In genomic region chr2:208135794-208136369, GRCh38 we compare ENCODE assay signal across 1 cellular context.
TF ChIP-seq lines count a peak whose summit lies in the region.

No MANE protein-coding gene starts in this region.

TF ChIP-seq in HepG2, 621 proteins besides CTCF, POLR2A, EP300 and RAD21 (continued from another document):
- TF ChIP-seq ZNF280D (CRISPR knock-in tag; IDR thresholded peaks at IDR 0.05), result peak; percentile 76; the same call in 1 of the 2 replicates
- TF ChIP-seq ZMYM2 (CRISPR knock-in tag; IDR thresholded peaks at IDR 0.05), result 0 out of 2 replicates have a peak, but pooled peaks have one; percentile 55
- 0 out of 2 replicates have a peak, but pooled peaks have one; percentile 21 for TF ChIP-seq HMGXB3 (CRISPR knock-in tag; IDR thresholded peaks at IDR 0.05; ENCODE audit: borderline replicate concordance)
- TF ChIP-seq ARID5B (CRISPR knock-in tag; IDR thresholded peaks at IDR 0.05), result peak; percentile 89
- TF ChIP-seq ZNF768 (CRISPR knock-in tag; IDR thresholded peaks at IDR 0.05), result peak; percentile 57; the same call in 1 of the 2 replicates
- TF ChIP-seq IRF2 (CRISPR knock-in tag; IDR thresholded peaks at IDR 0.05), result peak; percentile 70
- peak; percentile 73; the same call in 1 of the 2 replicates for TF ChIP-seq NCOR1 (IDR thresholded peaks at IDR 0.05; ENCODE audit: borderline replicate concordance, low read length)
- TF ChIP-seq THAP11 (CRISPR knock-in tag; IDR thresholded peaks at IDR 0.05), result peak; percentile 50; the same call in 1 of the 2 replicates
- 0 out of 2 replicates have a peak, but pooled peaks have one; percentile 40 for TF ChIP-seq BORCS8-MEF2B (CRISPR knock-in tag; IDR thresholded peaks at IDR 0.05)
- TF ChIP-seq BRD4 (CRISPR knock-in tag; IDR thresholded peaks at IDR 0.05), result no peak
- peak; percentile 83; the same call in 1 of the 2 replicates for TF ChIP-seq HMG20A (CRISPR knock-in tag; IDR thresholded peaks at IDR 0.05; ENCODE audit: borderline replicate concordance)
- peak; percentile 41; the same call in 1 of the 2 replicates for TF ChIP-seq ZSCAN9 (CRISPR knock-in tag; IDR thresholded peaks at IDR 0.05; ENCODE audit: borderline replicate concordance)
- peak; percentile 48; the same call in 1 of the 2 replicates for TF ChIP-seq PHF21A (CRISPR knock-in tag; IDR thresholded peaks at IDR 0.05)
- TF ChIP-seq ZNF891 (CRISPR knock-in tag; IDR thresholded peaks at IDR 0.05), result 0 out of 2 replicates have a peak, but pooled peaks have one; percentile 52
- no peak for TF ChIP-seq HNRNPK (IDR thresholded peaks at IDR 0.05; ENCODE audit: low read depth, low read length, poor library complexity, severe bottlenecking)
- TF ChIP-seq TFE3 (CRISPR knock-in tag; IDR thresholded peaks at IDR 0.05), result peak; percentile 75
- 0 out of 2 replicates have a peak, but pooled peaks have one; percentile 37 for TF ChIP-seq GZF1 (CRISPR knock-in tag; IDR thresholded peaks at IDR 0.05)
- TF ChIP-seq ZBTB20 (CRISPR knock-in tag; IDR thresholded peaks at IDR 0.05; ENCODE audit: borderline replicate concordance, low read depth), result 0 out of 2 replicates have a peak, but pooled peaks have one; percentile 14
- TF ChIP-seq AHDC1 (CRISPR knock-in tag; IDR thresholded peaks at IDR 0.05; ENCODE audit: borderline replicate concordance), result peak; percentile 79; the same call in 1 of the 2 replicates
- no peak for TF ChIP-seq SOX6 (IDR thresholded peaks at IDR 0.05)
- peak; percentile 72 for TF ChIP-seq SOX6 (CRISPR knock-in tag; IDR thresholded peaks at IDR 0.05)
- peak; percentile 33; the same call in 1 of the 2 replicates for TF ChIP-seq BCL6 (CRISPR knock-in tag; IDR thresholded peaks at IDR 0.05)
- TF ChIP-seq FOXK1 (CRISPR knock-in tag; IDR thresholded peaks at IDR 0.05; ENCODE audit: borderline replicate concordance, low read depth), result peak; percentile 45; the same call in 1 of the 2 replicates
- TF ChIP-seq HNF1B (CRISPR knock-in tag; IDR thresholded peaks at IDR 0.05), result 0 out of 2 replicates have a peak, but pooled peaks have one; percentile 32
- peak in 1 of 2 experiments; percentile 71; a peak in 1 of 4 replicates for TF ChIP-seq KLF16 (CRISPR knock-in tag; IDR thresholded peaks at IDR 0.05)
- 0 out of 2 replicates have a peak, but pooled peaks have one; percentile 40 for TF ChIP-seq CSRNP1 (CRISPR knock-in tag; IDR thresholded peaks at IDR 0.05)
- TF ChIP-seq REPIN1 (CRISPR knock-in tag; IDR thresholded peaks at IDR 0.05; ENCODE audit: borderline replicate concordance, low read depth), result 0 out of 2 replicates have a peak, but pooled peaks have one; percentile 14
- 0 out of 2 replicates have a peak, but pooled peaks have one; percentile 37 for TF ChIP-seq ZNF552 (CRISPR knock-in tag; IDR thresholded peaks at IDR 0.05; ENCODE audit: borderline replicate concordance)
- TF ChIP-seq ZNF431 (CRISPR knock-in tag; IDR thresholded peaks at IDR 0.05; ENCODE audit: borderline replicate concordance, low read depth), result no peak
- peak; percentile 81; the same call in 1 of the 2 replicates for TF ChIP-seq ZNF264 (CRISPR knock-in tag; IDR thresholded peaks at IDR 0.05)
- TF ChIP-seq NFKBIZ (CRISPR knock-in tag; IDR thresholded peaks at IDR 0.05), result no peak
